Comparison of ENCODE assay signal across 1 cellular context in the genomic region with DNA sequence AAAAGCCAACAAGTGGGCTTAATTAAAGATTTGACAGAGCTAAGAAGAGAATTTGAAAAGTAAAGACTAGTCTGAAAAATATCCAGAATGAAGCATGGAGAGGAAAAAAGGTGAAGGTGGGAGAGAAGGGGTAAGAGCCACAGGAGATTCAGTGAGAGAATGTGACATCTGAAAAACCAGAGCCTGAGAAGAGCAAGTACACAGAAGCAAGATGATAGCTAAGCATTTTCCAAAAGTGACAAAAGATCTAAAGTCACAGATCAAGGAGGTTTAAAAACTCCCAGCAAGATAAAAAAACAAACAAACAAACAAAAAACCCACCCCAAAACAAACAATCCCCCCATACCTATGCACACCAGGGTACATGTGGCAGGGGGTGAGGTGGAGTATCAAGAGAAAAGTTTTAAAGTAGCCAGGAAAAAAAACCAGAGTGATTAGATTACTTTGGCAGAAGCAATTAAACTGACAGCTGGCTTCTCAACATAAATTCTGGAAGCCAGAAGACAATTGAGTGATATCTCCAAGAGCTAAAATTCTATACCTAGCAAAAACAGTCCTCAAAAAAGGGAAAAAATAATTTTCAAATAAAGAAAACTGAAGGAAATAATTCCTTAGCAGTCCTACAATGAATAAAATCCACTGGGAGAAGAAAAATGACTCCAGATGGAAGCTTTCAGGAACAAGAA.
TF ChIP-seq lines count a peak whose summit lies in the region.

No MANE protein-coding gene starts in this region.

TF ChIP-seq in GM23338, 12 proteins besides CTCF, POLR2A, EP300 and RAD21 (continued from another document):
- no peak for TF ChIP-seq ZNF331 (CRISPR knock-in tag; IDR thresholded peaks at IDR 0.05; ENCODE audit: low read depth)
- no peak for TF ChIP-seq CREB1 (CRISPR knock-in tag; IDR thresholded peaks at IDR 0.05; ENCODE audit: low read depth)
- TF ChIP-seq, protein P1, sequence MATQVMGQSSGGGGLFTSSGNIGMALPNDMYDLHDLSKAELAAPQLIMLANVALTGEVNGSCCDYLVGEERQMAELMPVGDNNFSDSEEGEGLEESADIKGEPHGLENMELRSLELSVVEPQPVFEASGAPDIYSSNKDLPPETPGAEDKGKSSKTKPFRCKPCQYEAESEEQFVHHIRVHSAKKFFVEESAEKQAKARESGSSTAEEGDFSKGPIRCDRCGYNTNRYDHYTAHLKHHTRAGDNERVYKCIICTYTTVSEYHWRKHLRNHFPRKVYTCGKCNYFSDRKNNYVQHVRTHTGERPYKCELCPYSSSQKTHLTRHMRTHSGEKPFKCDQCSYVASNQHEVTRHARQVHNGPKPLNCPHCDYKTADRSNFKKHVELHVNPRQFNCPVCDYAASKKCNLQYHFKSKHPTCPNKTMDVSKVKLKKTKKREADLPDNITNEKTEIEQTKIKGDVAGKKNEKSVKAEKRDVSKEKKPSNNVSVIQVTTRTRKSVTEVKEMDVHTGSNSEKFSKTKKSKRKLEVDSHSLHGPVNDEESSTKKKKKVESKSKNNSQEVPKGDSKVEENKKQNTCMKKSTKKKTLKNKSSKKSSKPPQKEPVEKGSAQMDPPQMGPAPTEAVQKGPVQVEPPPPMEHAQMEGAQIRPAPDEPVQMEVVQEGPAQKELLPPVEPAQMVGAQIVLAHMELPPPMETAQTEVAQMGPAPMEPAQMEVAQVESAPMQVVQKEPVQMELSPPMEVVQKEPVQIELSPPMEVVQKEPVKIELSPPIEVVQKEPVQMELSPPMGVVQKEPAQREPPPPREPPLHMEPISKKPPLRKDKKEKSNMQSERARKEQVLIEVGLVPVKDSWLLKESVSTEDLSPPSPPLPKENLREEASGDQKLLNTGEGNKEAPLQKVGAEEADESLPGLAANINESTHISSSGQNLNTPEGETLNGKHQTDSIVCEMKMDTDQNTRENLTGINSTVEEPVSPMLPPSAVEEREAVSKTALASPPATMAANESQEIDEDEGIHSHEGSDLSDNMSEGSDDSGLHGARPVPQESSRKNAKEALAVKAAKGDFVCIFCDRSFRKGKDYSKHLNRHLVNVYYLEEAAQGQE (IDR thresholded peaks at IDR 0.05; ENCODE audit: unreplicated experiment) = no peak
- no peak for TF ChIP-seq ZNF114 (CRISPR knock-in tag; IDR thresholded peaks at IDR 0.05)
- no peak for TF ChIP-seq EZH2 (IDR thresholded peaks at IDR 0.05; ENCODE audit: low read depth, unreplicated experiment)
- no peak for TF ChIP-seq NANOG (IDR thresholded peaks at IDR 0.05; ENCODE audit: borderline replicate concordance)
- no peak for TF ChIP-seq EZH2phosphoT487 (IDR thresholded peaks at IDR 0.05; ENCODE audit: unreplicated experiment)
